ENCODE assay signal across 1 cellular context in the genomic region with DNA sequence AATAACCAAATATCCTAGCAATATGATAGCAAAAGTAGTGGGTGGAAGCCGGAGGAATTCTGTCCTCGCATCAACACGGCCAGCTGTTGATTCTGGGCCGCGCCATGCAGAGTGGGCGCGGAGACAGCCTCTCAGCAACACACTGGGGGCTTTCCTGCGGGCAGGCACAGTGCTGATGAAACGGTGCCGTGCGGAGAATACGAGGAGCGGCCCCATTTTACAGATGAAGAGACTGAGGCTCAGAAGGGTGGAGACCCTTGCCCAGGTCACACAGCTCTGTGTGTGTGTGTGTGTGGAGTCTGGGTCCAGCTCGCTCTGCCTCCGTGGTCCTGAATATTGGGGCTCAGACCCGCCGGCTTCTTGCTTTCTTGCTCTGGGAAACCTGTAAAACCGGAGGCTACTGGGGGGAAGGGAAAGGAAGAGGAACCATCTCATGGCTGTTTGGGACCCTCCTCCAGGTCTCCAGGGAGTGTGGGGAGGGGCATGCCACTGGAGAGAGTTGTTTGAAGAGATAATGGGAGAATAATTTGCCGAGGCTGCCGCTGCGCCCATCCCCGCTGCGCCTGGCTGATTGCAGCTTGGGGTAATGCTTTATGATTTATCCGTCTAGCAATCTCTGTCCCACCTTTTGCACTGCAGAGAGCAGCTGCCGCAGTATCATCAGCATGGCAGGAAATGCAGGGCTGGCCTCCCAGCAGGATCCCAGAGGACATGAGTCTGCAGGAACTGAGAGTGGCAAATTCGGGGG.
TF ChIP-seq lines count a peak whose summit lies in the region.

No MANE protein-coding gene starts in this region.

TF ChIP-seq in HepG2, 621 proteins besides CTCF, POLR2A, EP300 and RAD21:
- TF ChIP-seq, protein P1, sequence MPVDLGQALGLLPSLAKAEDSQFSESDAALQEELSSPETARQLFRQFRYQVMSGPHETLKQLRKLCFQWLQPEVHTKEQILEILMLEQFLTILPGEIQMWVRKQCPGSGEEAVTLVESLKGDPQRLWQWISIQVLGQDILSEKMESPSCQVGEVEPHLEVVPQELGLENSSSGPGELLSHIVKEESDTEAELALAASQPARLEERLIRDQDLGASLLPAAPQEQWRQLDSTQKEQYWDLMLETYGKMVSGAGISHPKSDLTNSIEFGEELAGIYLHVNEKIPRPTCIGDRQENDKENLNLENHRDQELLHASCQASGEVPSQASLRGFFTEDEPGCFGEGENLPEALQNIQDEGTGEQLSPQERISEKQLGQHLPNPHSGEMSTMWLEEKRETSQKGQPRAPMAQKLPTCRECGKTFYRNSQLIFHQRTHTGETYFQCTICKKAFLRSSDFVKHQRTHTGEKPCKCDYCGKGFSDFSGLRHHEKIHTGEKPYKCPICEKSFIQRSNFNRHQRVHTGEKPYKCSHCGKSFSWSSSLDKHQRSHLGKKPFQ (CRISPR knock-in tag; IDR thresholded peaks at IDR 0.05; ENCODE audit: insufficient replicate concordance): no peak
- TF ChIP-seq ZNF629 (CRISPR knock-in tag; conservative IDR thresholded peaks at IDR 0.05) (peak; percentile 49), ZNF75D (CRISPR knock-in tag; IDR thresholded peaks at IDR 0.05; ENCODE audit: borderline replicate concordance) (no peak), GTF3A (CRISPR knock-in tag; conservative IDR thresholded peaks at IDR 0.05) (no peak), HOXA3 (CRISPR knock-in tag; IDR thresholded peaks at IDR 0.05) (no peak), ZNF17 (CRISPR knock-in tag; IDR thresholded peaks at IDR 0.05) (no peak)
